ENCODE assay signal across 7 cellular contexts in genomic region chr3:172840463-172840862, GRCh38.
"Had no signal": no experiment of that assay in that cellular context is flagged by ENCODE, and none has a peak within 500 bp of the region (broad histone marks: within the 10 kb centered on the region; RNA-seq: fewer than 3 reads in every experiment).

No MANE protein-coding gene starts in this region.

- FAIRE-seq: HepG2, HTR-8/SVneo had no signal

- H3K27ac Mint-ChIP-seq: IgD-negative memory B cell had no signal

- ATAC-seq: HepG2 had no signal

- H3K36me3 Mint-ChIP-seq: IgD-negative memory B cell had no signal

- H3K9me3 Mint-ChIP-seq: IgD-negative memory B cell had no signal

- DNase-seq: IMR-90, KBM-7, KG1 had no signal

- H3K4me3 Mint-ChIP-seq: IgD-negative memory B cell had no signal

- H3K4me1 Mint-ChIP-seq: IgD-negative memory B cell had no signal

- H3K27ac ChIP-seq: HL-60 had no signal
